ENCODE assay signal across 11 cellular contexts in genomic region chr19:14775855-14776254, GRCh38. TPM values are rescaled to one million over a fixed set of nuclear protein-coding genes. Genes with fewer than 3 reads are reported as not detected.
DNase-seq lines count a peak whose midpoint lies in the region; ATAC-seq, FAIRE-seq and TF ChIP-seq lines count a peak whose summit lies in the region.
"Had no signal": no experiment of that assay in that cellular context is flagged by ENCODE, and none has a peak within 500 bp of the region (broad histone marks: within the 10 kb centered on the region; RNA-seq: fewer than 3 reads in every experiment).

No MANE protein-coding gene starts in this region.

- 0 to 2% (median 2%) methylated on average over 12 of the region's 12 CpGs for WGBS in spleen, 5 donors

- peaks cover 3% of the 10 kb centered on the region for H3K4me1 Mint-ChIP-seq in T-helper 1 cell treated with Interleukin-12 subunit alpha and Interleukin-12 subunit beta and Interleukin-4 antibody, amounts not matched to agents 30 μg/mL and 1 μg/mL, for 36 hours (ENCODE audit: low read depth)

- FAIRE-seq in RCC 7860 (lab: Jason Lieb, UNC), result no peak
- FAIRE-seq: colon had no signal

- ATAC-seq in HG03354 (IDR thresholded peaks at IDR 0.05; ENCODE audit: poor library complexity, severe bottlenecking, unreplicated experiment) (no peak), HG02870 (IDR thresholded peaks at IDR 0.05; ENCODE audit: unreplicated experiment) (no peak)

- H3K9me3 Mint-ChIP-seq in T-helper 1 cell treated with Interleukin-12 subunit alpha and Interleukin-12 subunit beta and Interleukin-4 antibody, amounts not matched to agents 30 μg/mL and 1 μg/mL, for 36 hours, result no peaks in the 10 kb centered on the region

- no peaks in the 10 kb centered on the region for H3K4me1 ChIP-seq in cardiac muscle cell (ENCODE audit: low read depth)
- H3K4me1 ChIP-seq in spleen, result peaks cover 0 to 58% (median 10%) of the 10 kb centered on the region in 6 donors

- no peaks in the 10 kb centered on the region for H3K9me3 ChIP-seq in cardiac muscle cell (ENCODE audit: low read depth)
- no peaks in the 10 kb centered on the region for H3K9me3 ChIP-seq in spleen

- no peak for TF ChIP-seq POLR2A in spleen (IDR thresholded peaks at IDR 0.05)

- no peaks in the 10 kb centered on the region for H3K36me3 ChIP-seq in cardiac muscle cell
- peaks cover 0 to 31% (median 2%) of the 10 kb centered on the region in 6 donors for H3K36me3 ChIP-seq in spleen

- intact Hi-C loops in spleen (cut with DNase I; ENCODE audit: low total_unique reads), result no loop called here

- H3K27ac Mint-ChIP-seq in T-helper 1 cell treated with Interleukin-12 subunit alpha and Interleukin-12 subunit beta and Interleukin-4 antibody, amounts not matched to agents 30 μg/mL and 1 μg/mL, for 36 hours, result no peak overlapping the region

- peak overlapping the region; percentile 6 for H3K4me3 Mint-ChIP-seq in T-helper 1 cell treated with Interleukin-12 subunit alpha and Interleukin-12 subunit beta and Interleukin-4 antibody, amounts not matched to agents 30 μg/mL and 1 μg/mL, for 36 hours

- H3K27ac ChIP-seq in cardiac muscle cell (no peak overlapping the region), spleen (peak overlapping the region in 6 of 8 donors; percentile 54 to 93 (median 76))

- peaks cover 23% of the 10 kb centered on the region for H3K27me3 ChIP-seq in cardiac muscle cell
- peaks cover 0 to 53% (median 5%) of the 10 kb centered on the region in 7 donors for H3K27me3 ChIP-seq in spleen (replicated peaks in 1 of 7)

- H3K36me3 Mint-ChIP-seq in T-helper 1 cell treated with Interleukin-12 subunit alpha and Interleukin-12 subunit beta and Interleukin-4 antibody, amounts not matched to agents 30 μg/mL and 1 μg/mL, for 36 hours (ENCODE audit: low read depth), result peaks cover 3% of the 10 kb centered on the region

- H3K27me3 Mint-ChIP-seq in T-helper 1 cell treated with Interleukin-12 subunit alpha and Interleukin-12 subunit beta and Interleukin-4 antibody, amounts not matched to agents 30 μg/mL and 1 μg/mL, for 36 hours (ENCODE audit: low read depth), result peaks cover 22% of the 10 kb centered on the region

- H3K4me3 ChIP-seq in cardiac muscle cell (no peak overlapping the region), spleen (peak overlapping the region; percentile 12 to 73 (median 48))

- DNase-seq in T-helper 1 cell, result no peak
- peak; percentile 69 for DNase-seq in RPMI7951 (ENCODE audit: low read depth)
- no peak for DNase-seq in cardiac muscle cell (ENCODE audit: low read depth in 1 of 2, low spot score in 1 of 2)
- peak; percentile 88 for DNase-seq in spleen
- no peak for DNase-seq in RCC 7860 (ENCODE audit: low spot score)

- peak; percentile 13 for TF ChIP-seq CTCF in cardiac muscle cell (IDR thresholded peaks at IDR 0.05; ENCODE audit: low read depth, low read length)
- peak in 2 of 11 experiments; percentile 34 to 47 for TF ChIP-seq CTCF in spleen (IDR thresholded peaks at IDR 0.05 in 8 of 11, conservative IDR thresholded peaks at IDR 0.05 in 3 of 11)

RNA-seq across cellular contexts. Expression of gene ADGRE2, which starts 2.5 kb away (rescaled TPM):
- total RNA-seq in RPMI7951 (2014; rRNA removed; shearing (Covaris generic)), result 3.9 and 6.1 TPM in 2 replicates
- 0.09 TPM in 1 of 2 replicates, not detected in the other for total RNA-seq in cardiac muscle cell
- 0.04 TPM in 1 of 2 replicates, not detected in the other for polyA plus RNA-seq in cardiac muscle cell
- 100 to 1,000 TPM in 4 of 7 donors, 10 to 100 TPM in 3; 58.0 to 183 (median 100) TPM for total RNA-seq in spleen
- polyA plus RNA-seq in spleen, result 1 to 10 TPM; 4.0 to 9.9 (median 6.0) TPM

RNA-seq across cellular contexts. Expression of gene OR7A5, which starts 59.1 kb away (rescaled TPM):
- total RNA-seq in RPMI7951 (2014; rRNA removed; shearing (Covaris generic)), result not detected in 2 replicates
- total RNA-seq in cardiac muscle cell (not detected in 2 replicates), spleen (not detected)
- polyA plus RNA-seq in cardiac muscle cell (not detected in 2 replicates), spleen (not detected)
- total RNA-seq: H4, posterior vena cava had no signal

RNA-seq across cellular contexts. Expression of gene OR7C1, which starts 59.1 kb away (rescaled TPM):
- total RNA-seq in RPMI7951 (2014; rRNA removed; shearing (Covaris generic)), result under 0.01 TPM in 2 replicates
- total RNA-seq in cardiac muscle cell (not detected in 2 replicates), spleen (not detected)
- polyA plus RNA-seq in cardiac muscle cell (not detected in 2 replicates), spleen (under 1 TPM in 2 of 3 donors, not detected in 1; under 0.01 to 0.02 TPM)
- total RNA-seq: H4, posterior vena cava had no signal

Comparison
In these comparisons a context has a peak if more than half of its experiments do, and no peak if none do; other contexts are left out.
1. DNase-seq: peak in RPMI7951 (single experiment) and spleen (single experiment); none in T-helper 1 cell (0 of 5), cardiac muscle cell (0 of 2) and RCC 7860 (single experiment).